12 cellular contexts compared by ENCODE assay signal in the genomic region with DNA sequence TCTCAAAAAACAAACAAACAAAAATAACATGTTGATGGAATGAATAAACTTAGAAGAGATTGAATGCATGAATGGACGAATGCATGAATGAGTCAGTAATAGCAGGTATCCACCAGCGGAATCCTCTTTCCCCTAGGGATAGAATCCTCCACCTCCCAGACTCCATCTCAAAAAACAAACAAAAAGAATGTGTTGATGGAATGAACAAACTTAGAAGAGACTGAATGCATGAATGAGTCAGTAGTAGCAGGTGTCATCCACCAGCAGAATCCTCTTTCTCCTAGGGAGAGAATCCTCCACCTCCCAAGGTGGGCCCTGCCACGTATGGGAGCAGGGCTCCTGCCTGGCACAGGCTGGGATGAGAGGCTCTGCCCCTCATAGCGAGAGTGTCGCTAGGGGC. TPM values are rescaled to one million over a fixed set of nuclear protein-coding genes. Genes with fewer than 3 reads are reported as not detected.
DNase-seq lines count a peak whose midpoint lies in the region; ATAC-seq and TF ChIP-seq lines count a peak whose summit lies in the region.
"Had no signal": no experiment of that assay in that cellular context is flagged by ENCODE, and none has a peak within 500 bp of the region (broad histone marks: within the 10 kb centered on the region; RNA-seq: fewer than 3 reads in every experiment).

No MANE protein-coding gene starts in this region.

- no peak for TF ChIP-seq EP300 in tibial nerve (IDR thresholded peaks at IDR 0.05)

- H3K27ac ChIP-seq in tibial nerve (peak overlapping the region in 3 of 4 donors; percentile 70 to 80 (median 76)), gastrocnemius medialis (peak overlapping the region in 2 of 4 donors; percentile 27 to 61)
- H3K27ac ChIP-seq: SK-N-MC had no signal

- H3K4me3 Mint-ChIP-seq in activated T-cell treated with anti-CD3 and anti-CD28 coated beads, Interleukin-2, amount 50 U/mL, for 72 hours = peak overlapping the region; percentile 52 to 66
- H3K4me3 Mint-ChIP-seq in activated B cell treated with CpG ODN at 0.5 μM for 24 hours = no peak overlapping the region
- H3K4me3 Mint-ChIP-seq in immature natural killer cell = no peak overlapping the region

- peak overlapping the region; percentile 82 for H3K27ac Mint-ChIP-seq in activated T-cell treated with anti-CD3 and anti-CD28 coated beads, Interleukin-2, amount 50 U/mL, for 72 hours
- H3K27ac Mint-ChIP-seq in activated B cell treated with CpG ODN at 0.5 μM for 24 hours (peak overlapping the region; percentile 97), immature natural killer cell (no peak overlapping the region)

- TF ChIP-seq POLR2A in tibial nerve (IDR thresholded peaks at IDR 0.05) (no peak), gastrocnemius medialis (IDR thresholded peaks at IDR 0.05) (no peak)

- peaks cover 0 to 2% of the 10 kb centered on the region in 2 donors for H3K36me3 Mint-ChIP-seq in activated T-cell treated with anti-CD3 and anti-CD28 coated beads, Interleukin-2, amount 50 U/mL, for 72 hours (ENCODE audit: insufficient read depth in 2 of 2)
- H3K36me3 Mint-ChIP-seq in activated B cell treated with CpG ODN at 0.5 μM for 24 hours (ENCODE audit: low read depth) = no peaks in the 10 kb centered on the region
- no peaks in the 10 kb centered on the region for H3K36me3 Mint-ChIP-seq in immature natural killer cell

- intact Hi-C loops in activated B cell treated with CpG ODN at 0.5 μM for 24 hours (cut with micrococcal nuclease) = loop anchor here (5.0 kb wide), 1 partner anchor 174 kb away; the partner anchor contains the start of genes S100PBP and YARS1
- intact Hi-C loops in gastrocnemius medialis (cut with DNase I; ENCODE audit: low total_unique reads) = no loop called here

- TF ChIP-seq CTCF in activated B cell treated with CpG ODN at 0.5 μM for 24 hours (IDR thresholded peaks at IDR 0.05) = no peak
- TF ChIP-seq CTCF in tibial nerve (IDR thresholded peaks at IDR 0.05) = no peak
- no peak for TF ChIP-seq CTCF in gastrocnemius medialis (IDR thresholded peaks at IDR 0.05 in 4 of 5, conservative IDR thresholded peaks at IDR 0.05 in 1 of 5)

- in situ Hi-C loops in gastrocnemius medialis (cut with MboI; ENCODE audit: low sequenced_read_pairs in 4 of 4) = no loop called here

- H3K27me3 ChIP-seq in tibial nerve (no peaks in the 10 kb centered on the region), gastrocnemius medialis (no peaks in the 10 kb centered on the region)

- H3K9me3 Mint-ChIP-seq in activated T-cell treated with anti-CD3 and anti-CD28 coated beads, Interleukin-2, amount 50 U/mL, for 72 hours = no peaks in the 10 kb centered on the region
- H3K9me3 Mint-ChIP-seq in activated B cell treated with CpG ODN at 0.5 μM for 24 hours = no peaks in the 10 kb centered on the region
- H3K9me3 Mint-ChIP-seq in immature natural killer cell = no peaks in the 10 kb centered on the region

- H3K27me3 Mint-ChIP-seq in activated T-cell treated with anti-CD3 and anti-CD28 coated beads, Interleukin-2, amount 50 U/mL, for 72 hours (ENCODE audit: low read depth) = no peaks in the 10 kb centered on the region
- H3K27me3 Mint-ChIP-seq in activated B cell treated with CpG ODN at 0.5 μM for 24 hours = no peaks in the 10 kb centered on the region
- peaks cover 0 to 3% (median 0%) of the 10 kb centered on the region in 3 donors for H3K27me3 Mint-ChIP-seq in immature natural killer cell (ENCODE audit: low read depth in 3 of 3)

- POLR2A ChIA-PET in activated B cell treated with CpG ODN at 0.5 μM for 24 hours (lab: Charles Lee) = interaction anchor here (0.7 to 5.2 kb wide), 4 partner anchors 10 to 333 kb away, joined by 3 to 109 read pairs (median 52); partner anchors contain the start of gene RNF19B

- H3K36me3 ChIP-seq in tibial nerve (no peaks in the 10 kb centered on the region), gastrocnemius medialis (no peaks in the 10 kb centered on the region)

- DNase-seq in activated T-cell treated with anti-CD3 and anti-CD28 coated beads, Interleukin-2, amount 50 U/mL, for 72 hours = no peak
- no peak for DNase-seq in activated T-cell treated with anti-CD3 and anti-CD28 coated beads for 4 hours
- no peak for DNase-seq in activated B cell treated with CpG ODN at 0.5 μM for 24 hours
- peak; percentile 74 for DNase-seq in kidney tubule cell (ENCODE audit: low spot score)
- no peak for DNase-seq in tibial nerve (ENCODE audit: low spot score in 2 of 2)
- DNase-seq in immature natural killer cell = no peak
- DNase-seq in foreskin melanocyte = no peak
- DNase-seq in gastrocnemius medialis = no peak
- DNase-seq: central memory CD4-positive, alpha-beta T cell; GF-D8; NCI-H524 treated with DMSO at 0.1 percent for 48 hours had no signal

- no peak for ATAC-seq in activated T-cell treated with anti-CD3 and anti-CD28 coated beads, Interleukin-2, amount 50 U/mL, for 72 hours (replicated peaks in 1 of 2)
- ATAC-seq in activated B cell treated with CpG ODN at 0.5 μM for 24 hours (ENCODE audit: low read depth) = no peak
- ATAC-seq in gastrocnemius medialis = no peak

- peaks cover 0 to 60% (median 38%) of the 10 kb centered on the region in 4 donors for H3K4me1 ChIP-seq in tibial nerve
- peaks cover 27 to 35% of the 10 kb centered on the region in 2 donors for H3K4me1 ChIP-seq in gastrocnemius medialis

- CTCF ChIA-PET in activated B cell treated with CpG ODN at 0.5 μM for 24 hours (lab: Charles Lee) = interaction anchor here (1.4 kb wide), 2 partner anchors 9 to 58 kb away, joined by 7 to 8 read pairs; no protein-coding TSS in a partner anchor

- H3K4me3 ChIP-seq in tibial nerve (no peak overlapping the region), gastrocnemius medialis (no peak overlapping the region)
- H3K4me3 ChIP-seq: SK-N-MC had no signal

- H3K9me3 ChIP-seq in tibial nerve (no peaks in the 10 kb centered on the region), gastrocnemius medialis (no peaks in the 10 kb centered on the region)

- peaks cover 80% of the 10 kb centered on the region for H3K4me1 Mint-ChIP-seq in activated T-cell treated with anti-CD3 and anti-CD28 coated beads, Interleukin-2, amount 50 U/mL, for 72 hours (ENCODE audit: low read depth)
- H3K4me1 Mint-ChIP-seq in activated B cell treated with CpG ODN at 0.5 μM for 24 hours (peaks cover 61% of the 10 kb centered on the region), immature natural killer cell (peaks cover 9 to 25% of the 10 kb centered on the region in 2 donors)

- WGBS in tibial nerve, 2 donors = 77 to 83% methylated on average over 5 of the region's 5 CpGs

RNA-seq across cellular contexts. Expression of gene RNF19B, which starts 26.8 kb away (rescaled TPM):
- 100 to 1,000 TPM in 1 of 2 donors, 10 to 100 TPM in 1; 99.9 to 148 TPM for total RNA-seq in activated T-cell treated with anti-CD3 and anti-CD28 coated beads, Interleukin-2, amount 50 U/mL, for 72 hours
- total RNA-seq in activated B cell treated with CpG ODN at 0.5 μM for 24 hours (22.7 and 23.6 TPM in 2 replicates), tibial nerve (10 to 100 TPM; 13.9 to 22.9 (median 17.2) TPM), gastrocnemius medialis (10 to 100 TPM; 22.7 to 34.4 (median 28.6) TPM)
- 1 to 10 TPM; 1.0 to 3.2 (median 2.8) TPM for polyA plus RNA-seq in immature natural killer cell

RNA-seq across cellular contexts. Expression of gene AK2, which starts 45.3 kb away (rescaled TPM):
- total RNA-seq in activated T-cell treated with anti-CD3 and anti-CD28 coated beads, Interleukin-2, amount 50 U/mL, for 72 hours = 100 to 1,000 TPM; 217 to 223 TPM
- total RNA-seq in activated B cell treated with CpG ODN at 0.5 μM for 24 hours (156 and 162 TPM in 2 replicates), tibial nerve (100 to 1,000 TPM; 127 to 559 (median 207) TPM), gastrocnemius medialis (100 to 1,000 TPM; 125 to 261 (median 152) TPM)
- 100 to 1,000 TPM; 138 to 174 (median 143) TPM for polyA plus RNA-seq in immature natural killer cell

Comparison
In these comparisons a context has a peak if more than half of its experiments do, and no peak if none do; other contexts are left out.
1. H3K27ac Mint-ChIP-seq: peak in activated T-cell treated with anti-CD3 and anti-CD28 coated beads, Interleukin-2, amount 50 U/mL, for 72 hours (single experiment) and activated B cell treated with CpG ODN at 0.5 μM for 24 hours (single experiment); none in immature natural killer cell (0 of 6).
2. H3K4me3 Mint-ChIP-seq: peak in activated T-cell treated with anti-CD3 and anti-CD28 coated beads, Interleukin-2, amount 50 U/mL, for 72 hours (2 of 2); none in activated B cell treated with CpG ODN at 0.5 μM for 24 hours (single experiment) and immature natural killer cell (0 of 5).